ENCODE assay signal across 1 cellular context in genomic region chr14:102873546-102874061, GRCh38.
TF ChIP-seq lines count a peak whose summit lies in the region.

No MANE protein-coding gene starts in this region.

TF ChIP-seq in HepG2, 621 proteins besides CTCF, POLR2A, EP300 and RAD21 (continued from another document and continues in another):
- no peak for TF ChIP-seq ETS1 (CRISPR knock-in tag; IDR thresholded peaks at IDR 0.05)
- peak; percentile 96 for TF ChIP-seq SKIL (CRISPR knock-in tag; IDR thresholded peaks at IDR 0.05; ENCODE audit: borderline replicate concordance)
- peak; percentile 42 for TF ChIP-seq YY1 (IDR thresholded peaks at IDR 0.05; ENCODE audit: insufficient read depth, insufficient replicate concordance, low read depth, low read length)
- no peak for TF ChIP-seq RFX5 (IDR thresholded peaks at IDR 0.05; ENCODE audit: low read depth, low read length)
- TF ChIP-seq MYNN (CRISPR knock-in tag; IDR thresholded peaks at IDR 0.05; ENCODE audit: low read depth), result no peak
- TF ChIP-seq AGO1 (IDR thresholded peaks at IDR 0.05; ENCODE audit: low read depth, low read length, poor library complexity, severe bottlenecking), result no peak
- no peak for TF ChIP-seq ZBTB26 (CRISPR knock-in tag; IDR thresholded peaks at IDR 0.05; ENCODE audit: borderline replicate concordance)
- TF ChIP-seq CHCHD3 (CRISPR knock-in tag; IDR thresholded peaks at IDR 0.05), result no peak
- TF ChIP-seq HNF4G (IDR thresholded peaks at IDR 0.05; ENCODE audit: borderline replicate concordance, low read depth, low read length), result peak; percentile 82; the same call in 1 of the 2 replicates
- TF ChIP-seq HNF4G (CRISPR knock-in tag; IDR thresholded peaks at IDR 0.05; ENCODE audit: borderline replicate concordance, low read depth), result peak; percentile 72; the same call in 1 of the 2 replicates
- peak; percentile 33; the same call in 1 of the 2 replicates for TF ChIP-seq ZKSCAN8 (CRISPR knock-in tag; IDR thresholded peaks at IDR 0.05; ENCODE audit: borderline replicate concordance)
- no peak for TF ChIP-seq E2F2 (CRISPR knock-in tag; IDR thresholded peaks at IDR 0.05; ENCODE audit: borderline replicate concordance)
- TF ChIP-seq ZNF510 (CRISPR knock-in tag; IDR thresholded peaks at IDR 0.05; ENCODE audit: low read depth), result no peak
- no peak for TF ChIP-seq NFE2L1 (CRISPR knock-in tag; IDR thresholded peaks at IDR 0.05; ENCODE audit: borderline replicate concordance)
- no peak for TF ChIP-seq SRSF1 (optimal IDR thresholded peaks at IDR 0.05; ENCODE audit: low read depth, low read length)
- TF ChIP-seq SNRNP70 (IDR thresholded peaks at IDR 0.05; ENCODE audit: low read depth, low read length), result no peak
- TF ChIP-seq ZBTB10 (CRISPR knock-in tag; IDR thresholded peaks at IDR 0.05; ENCODE audit: borderline replicate concordance), result peak; percentile 58; the same call in 1 of the 2 replicates
- TF ChIP-seq TEF (CRISPR knock-in tag; IDR thresholded peaks at IDR 0.05), result no peak
- TF ChIP-seq ZNF512B (CRISPR knock-in tag; IDR thresholded peaks at IDR 0.05; ENCODE audit: borderline replicate concordance), result peak; percentile 51; the same call in 1 of the 2 replicates
- TF ChIP-seq ZNF205 (CRISPR knock-in tag; IDR thresholded peaks at IDR 0.05), result peak; percentile 40; the same call in 1 of the 2 replicates
- no peak for TF ChIP-seq ZNF749 (CRISPR knock-in tag; IDR thresholded peaks at IDR 0.05; ENCODE audit: borderline replicate concordance)
- no peak for TF ChIP-seq RFX1 (IDR thresholded peaks at IDR 0.05)
- no peak for TF ChIP-seq ZNF282 (IDR thresholded peaks at IDR 0.05; ENCODE audit: partially characterized antibody)
- TF ChIP-seq THYN1 (CRISPR knock-in tag; IDR thresholded peaks at IDR 0.05; ENCODE audit: borderline replicate concordance, low read depth), result no peak
- no peak for TF ChIP-seq ZFAT (CRISPR knock-in tag; conservative IDR thresholded peaks at IDR 0.05)
- TF ChIP-seq ZNF619 (CRISPR knock-in tag; IDR thresholded peaks at IDR 0.05), result no peak
- no peak for TF ChIP-seq PHF8 (CRISPR knock-in tag; IDR thresholded peaks at IDR 0.05)
- no peak for TF ChIP-seq TCF12 (IDR thresholded peaks at IDR 0.05)
- TF ChIP-seq TCF12 (CRISPR knock-in tag; IDR thresholded peaks at IDR 0.05), result peak; percentile 71; the same call in 1 of the 2 replicates
- TF ChIP-seq HBP1 (CRISPR knock-in tag; IDR thresholded peaks at IDR 0.05; ENCODE audit: low read depth), result no peak
- TF ChIP-seq ZFP36L2 (CRISPR knock-in tag; IDR thresholded peaks at IDR 0.05), result no peak
- no peak for TF ChIP-seq CENPX (CRISPR knock-in tag; IDR thresholded peaks at IDR 0.05)
- no peak for TF ChIP-seq CSRNP1 (CRISPR knock-in tag; IDR thresholded peaks at IDR 0.05)
- no peak for TF ChIP-seq ZBTB49 (CRISPR knock-in tag; IDR thresholded peaks at IDR 0.05; ENCODE audit: borderline replicate concordance)
- no peak for TF ChIP-seq THAP8 (CRISPR knock-in tag; IDR thresholded peaks at IDR 0.05; ENCODE audit: borderline replicate concordance)
- no peak for TF ChIP-seq UBTF (CRISPR knock-in tag; IDR thresholded peaks at IDR 0.05)
- TF ChIP-seq GTF2F1 (IDR thresholded peaks at IDR 0.05; ENCODE audit: low read length), result no peak
- TF ChIP-seq FOXM1 (CRISPR knock-in tag; IDR thresholded peaks at IDR 0.05), result no peak
